ENCODE assay signal across 8 cellular contexts in the genomic region with DNA sequence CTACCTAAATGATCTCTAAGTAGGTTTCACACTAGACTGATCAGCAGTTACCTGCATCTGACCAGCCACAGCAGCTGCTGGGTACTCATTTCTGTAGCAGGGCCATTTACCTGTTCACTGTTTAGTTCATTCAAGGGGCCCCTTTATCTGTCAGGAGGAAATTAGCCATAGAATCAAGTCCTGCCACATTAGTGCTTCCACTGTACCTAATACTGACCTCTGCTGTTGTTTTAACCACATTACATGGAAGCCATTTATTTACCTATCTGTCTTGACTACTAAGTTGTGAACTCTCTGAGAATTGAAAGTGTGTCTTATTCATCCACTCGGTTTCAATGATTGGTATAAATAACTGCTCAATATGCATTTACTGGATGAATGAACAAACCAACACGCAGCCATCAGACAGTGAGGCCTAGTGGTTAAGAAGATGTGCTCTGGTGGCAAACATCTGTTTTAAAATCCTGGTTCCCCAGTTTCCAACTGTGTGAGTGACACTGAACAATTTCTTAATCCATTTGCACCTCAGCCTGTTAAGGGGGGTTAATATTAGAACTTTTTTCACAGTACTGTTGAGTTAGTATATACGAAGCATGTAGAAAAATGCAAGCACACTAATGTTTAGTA. TPM values are rescaled to one million over a fixed set of nuclear protein-coding genes. Genes with fewer than 3 reads are reported as not detected.
DNase-seq lines count a peak whose midpoint lies in the region; ATAC-seq, FAIRE-seq and TF ChIP-seq lines count a peak whose summit lies in the region.

No MANE protein-coding gene starts in this region.

- H3K9me3 ChIP-seq in RWPE2 (ENCODE audit: severe bottlenecking), result no peaks in the 10 kb centered on the region
- no peaks in the 10 kb centered on the region for H3K9me3 ChIP-seq in H1 (ENCODE audit: insufficient read depth in 2 of 2, low read depth in 1 of 2, low read length in 1 of 2)

- peak overlapping the region; percentile 93 for H3K27ac ChIP-seq in RWPE2 (ENCODE audit: poor library complexity, severe bottlenecking)
- H3K27ac ChIP-seq in H1 (ENCODE audit: low read depth, low read length), result no peak overlapping the region

- no peak overlapping the region for H3K18ac ChIP-seq in H1 (ENCODE audit: extremely low read depth, low read length)

- H3K4me2 ChIP-seq in H1 (ENCODE audit: insufficient read depth in 1 of 2, low read depth in 2 of 2, low read length in 2 of 2), result no peak overlapping the region

- H3K79me2 ChIP-seq in H1 (ENCODE audit: control insufficient read depth in 1 of 2, insufficient read depth in 2 of 2, low read length in 2 of 2), result no peaks in the 10 kb centered on the region

- H3K14ac ChIP-seq in H1 (ENCODE audit: insufficient read length), result no peak overlapping the region

- TF ChIP-seq RAD21 in H1 (IDR thresholded peaks at IDR 0.05 in 1 of 2, conservative IDR thresholded peaks at IDR 0.05 in 1 of 2; ENCODE audit: low read depth in 2 of 2, low read length in 2 of 2), result peak; percentile 78 to 84

- H3K9ac ChIP-seq in H1 (replicated peaks in 1 of 4; ENCODE audit: extremely low read depth in 1 of 4, low read depth in 3 of 4, low read length in 3 of 4), result peak overlapping the region in 1 of 4 experiments; percentile 15; a peak in 1 of 7 replicates

- H3K23ac ChIP-seq in H1 (ENCODE audit: insufficient read length), result no peak overlapping the region

- no peak overlapping the region for H2BK20ac ChIP-seq in H1 (ENCODE audit: low read length)

- H3K4ac ChIP-seq in H1 (replicated peaks; ENCODE audit: insufficient read length, low read depth, low read length), result no peak overlapping the region

- H2BK15ac ChIP-seq in H1 (ENCODE audit: low read length), result no peak overlapping the region

- no peak overlapping the region for H2BK120ac ChIP-seq in H1 (replicated peaks; ENCODE audit: low read depth, low read length)

- H3K56ac ChIP-seq in H1 (replicated peaks; ENCODE audit: insufficient read length, low read depth, low read length), result no peak overlapping the region

- ATAC-seq in Right ventricle myocardium inferior (peak; percentile 75), GM21447 (IDR thresholded peaks at IDR 0.05; ENCODE audit: unreplicated experiment) (peak; percentile 99), HG03571 (IDR thresholded peaks at IDR 0.05; ENCODE audit: unreplicated experiment) (peak; percentile 95), RWPE2 (ENCODE audit: low read depth) (0 out of 3 replicates have a peak, but pooled peaks have one; percentile 21)

- CTCF ChIA-PET in H1 (lab: Charles Lee; ENCODE audit: partially characterized antibody), result interaction anchor here (0.6 to 3.7 kb wide), 8 partner anchors 9 to 1653 kb away, joined by 3 to 20 read pairs (median 6); no protein-coding TSS in a partner anchor

- POLR2A ChIA-PET in H1 (lab: Charles Lee; ENCODE audit: partially characterized antibody), result no interaction called here

- H4K20me1 ChIP-seq in H1 (replicated peaks in 1 of 2; ENCODE audit: control insufficient read depth in 1 of 2, insufficient read depth in 2 of 2, low read length in 2 of 2), result no peaks in the 10 kb centered on the region

- H4K8ac ChIP-seq in H1 (ENCODE audit: extremely low read depth, insufficient read depth, low read length), result no peak overlapping the region

- H3K4me3 ChIP-seq in RWPE2 (ENCODE audit: severe bottlenecking) (no peak overlapping the region), H1 (ENCODE audit: extremely low read depth in 1 of 4, insufficient read depth in 2 of 4, low read depth in 3 of 4, low read length in 4 of 4) (no peak overlapping the region), H7 (ENCODE audit: insufficient read depth, low read depth, low read length) (no peak overlapping the region)

- no peak overlapping the region for H2BK5ac ChIP-seq in H1 (ENCODE audit: low read depth, low read length)

- intact Hi-C loops in Right ventricle myocardium inferior (cut with DNase I), result loop anchor here (10.0 kb wide), 1 partner anchor 262 kb away; no protein-coding TSS in a partner anchor
- intact Hi-C loops in cardiac septum (cut with DNase I), result loop anchor here (10.0 kb wide), 1 partner anchor 242 kb away; no protein-coding TSS in a partner anchor

- H3K79me1 ChIP-seq in H1 (ENCODE audit: low read depth, low read length), result no peaks in the 10 kb centered on the region

- no peak overlapping the region for H4K91ac ChIP-seq in H1 (replicated peaks; ENCODE audit: insufficient read length, low read length)

- FAIRE-seq in H1 (lab: Jason Lieb, UNC), result peak; percentile 75

- TF ChIP-seq EP300 in H1 (IDR thresholded peaks at IDR 0.05; ENCODE audit: borderline replicate concordance in 1 of 2, low read depth in 2 of 2, low read length in 2 of 2), result no peak

- H3K23me2 ChIP-seq in H1 (ENCODE audit: low read depth, low read length), result no peaks in the 10 kb centered on the region

- peak; percentile 81 for TF ChIP-seq CTCF in RWPE2 (IDR thresholded peaks at IDR 0.05; ENCODE audit: poor library complexity, severe bottlenecking)
- TF ChIP-seq CTCF in H1 (IDR thresholded peaks at IDR 0.05; ENCODE audit: control extremely low read depth in 1 of 3, insufficient read depth in 1 of 3, low read depth in 1 of 3, low read length in 3 of 3), result peak in 2 of 3 experiments; percentile 60 to 73; a peak in 3 of 4 replicates

- WGBS in H1 (ENCODE audit: extremely low coverage in 1 of 2, insufficient coverage in 1 of 2, insufficient read length in 1 of 2, insufficient replicate concordance in 2 of 2, low coverage in 1 of 2, low lambda C conversion rate in 2 of 2, missing lambda C conversion rate in 1 of 2), 2 experiments, result 46% methylated on average over 3 of the region's 3 CpGs; no CpG with 5 or more reads in 1 of the 2 experiments

- TF ChIP-seq POLR2A in H1 (IDR thresholded peaks at IDR 0.05; ENCODE audit: control extremely low read depth in 1 of 2, low read depth in 2 of 2, low read length in 2 of 2), result no peak

- H2BK12ac ChIP-seq in H1 (ENCODE audit: low read depth, low read length), result no peak overlapping the region

- H4K5ac ChIP-seq in H1 (ENCODE audit: insufficient read length, low read depth, low read length), result no peak overlapping the region

- no peak overlapping the region; the same call in 1 of the 2 replicates for H2AFZ ChIP-seq in H1 (ENCODE audit: low read length)

- H3K36me3 ChIP-seq in RWPE2 (ENCODE audit: low read depth) (no peaks in the 10 kb centered on the region), H1 (ENCODE audit: control insufficient read depth in 2 of 4, insufficient read depth in 4 of 4, low read length in 3 of 4) (no peaks in the 10 kb centered on the region), H7 (replicated peaks; ENCODE audit: control insufficient read depth, insufficient read depth, low read length) (no peaks in the 10 kb centered on the region)

- H2AK5ac ChIP-seq in H1 (ENCODE audit: low read depth, low read length), result no peak overlapping the region

- no peak for DNase-seq in Right ventricle myocardium inferior (ENCODE audit: missing footprints)
- DNase-seq in cardiac septum (ENCODE audit: low spot score), result no peak
- DNase-seq in RWPE2 (ENCODE audit: low spot score), result no peak
- no peak for DNase-seq in H1 (ENCODE audit: low read depth in 1 of 2, low spot score in 2 of 2)
- peak; percentile 79 for DNase-seq in myocyte (ENCODE audit: low read depth)
- DNase-seq in H7, result no peak

- H3K27me3 ChIP-seq in RWPE2 (ENCODE audit: insufficient read depth, poor library complexity, severe bottlenecking) (no peaks in the 10 kb centered on the region), H1 (replicated peaks in 1 of 4; ENCODE audit: control insufficient read depth in 3 of 4, extremely low read depth in 1 of 4, insufficient read depth in 3 of 4, low read length in 3 of 4) (no peaks in the 10 kb centered on the region), H7 (ENCODE audit: control insufficient read depth, insufficient read depth, low read length) (no peaks in the 10 kb centered on the region)

- H3K4me1 ChIP-seq in RWPE2 (ENCODE audit: insufficient read depth, poor library complexity, severe bottlenecking) (peaks cover 15% of the 10 kb centered on the region), H1 (replicated peaks in 1 of 4; ENCODE audit: control insufficient read depth in 3 of 4, insufficient read depth in 4 of 4, low read length in 3 of 4) (peaks cover 0 to 4% (median 0%) of the 10 kb centered on the region in 4 experiments; a peak in 1 of 7 replicates)

TF ChIP-seq in H1, 55 proteins besides CTCF, POLR2A, EP300 and RAD21:
- TF ChIP-seq RXRA (IDR thresholded peaks at IDR 0.05; ENCODE audit: insufficient read depth, low read depth, low read length) (no peak), YY1 (IDR thresholded peaks at IDR 0.05; ENCODE audit: low read depth, low read length) (peak; percentile 41; the same call in 1 of the 2 replicates)

RNA-seq across cellular contexts. Expression of gene ANXA5, which starts 30.0 kb away (rescaled TPM):
- 136 TPM for total RNA-seq in Right ventricle myocardium inferior
- total RNA-seq in cardiac septum, result 152 TPM
- 213 and 221 TPM in 2 replicates for total RNA-seq in H1 (2021; fragmentation: NEBNext Ultra II Directional; extraction: Animal tissue kit (Norgen Biotek cat#: 25700))
- polyA plus RNA-seq in H1 (2011; rRNA removed), result 116 and 213 TPM in 2 replicates
- 155 TPM for polyA plus RNA-seq in H1 (2011; cell fraction: cytosol; rRNA removed)
- 69.0 TPM for polyA plus RNA-seq in H1 (2011; cell fraction: nucleus; rRNA removed)
- 222 to 296 TPM (median 237 TPM) in 4 replicates for polyA plus RNA-seq in H1 (2012, experiment 1 of 2)
- 183 TPM for polyA plus RNA-seq in H1 (2012, experiment 2 of 2)
- 155 TPM for polyA plus RNA-seq in H1 (2013, experiment 1 of 2)
- 154 TPM for polyA plus RNA-seq in H1 (2013, experiment 2 of 2)
- 115 and 127 TPM in 2 replicates for polyA minus RNA-seq in H1 (2011; rRNA and poly(A)+ RNA removed)
- polyA minus RNA-seq in H1 (2011; cell fraction: cytosol; rRNA and poly(A)+ RNA removed), result 230 TPM
- 90.3 TPM for polyA minus RNA-seq in H1 (2011; cell fraction: nucleus; rRNA and poly(A)+ RNA removed)
- total RNA-seq in myocyte, result 444 and 546 TPM in 2 replicates
- 998 TPM for polyA plus RNA-seq in myocyte (2012)
- total RNA-seq in H7 (2014; rRNA removed; shearing (Covaris generic)), result 256 and 278 TPM in 2 replicates

RNA-seq across cellular contexts. Expression of gene SMIM43, which starts 38.2 kb away (rescaled TPM):
- total RNA-seq in Right ventricle myocardium inferior (not detected), cardiac septum (0.27 TPM), myocyte (0.36 and 0.99 TPM in 2 replicates)
- total RNA-seq in H1 (2021; fragmentation: NEBNext Ultra II Directional; extraction: Animal tissue kit (Norgen Biotek cat#: 25700)), result 0.50 TPM in 1 of 2 replicates, not detected in the other
- 0.41 and 0.94 TPM in 2 replicates for polyA plus RNA-seq in H1 (2011; rRNA removed)
- polyA plus RNA-seq in H1 (2011; cell fraction: cytosol; rRNA removed), result 0.97 TPM
- 0.77 TPM for polyA plus RNA-seq in H1 (2011; cell fraction: nucleus; rRNA removed)
- 0.72 to 0.98 TPM (median 0.88 TPM) in 4 replicates for polyA plus RNA-seq in H1 (2012, experiment 1 of 2)
- 0.22 TPM for polyA plus RNA-seq in H1 (2012, experiment 2 of 2)
- 0.32 TPM for polyA plus RNA-seq in H1 (2013, experiment 1 of 2)
- polyA plus RNA-seq in H1 (2013, experiment 2 of 2), result 0.33 TPM
- polyA minus RNA-seq in H1 (2011; rRNA and poly(A)+ RNA removed), result 0.22 and 2.5 TPM in 2 replicates
- polyA minus RNA-seq in H1 (2011; cell fraction: cytosol; rRNA and poly(A)+ RNA removed), result 1.2 TPM
- polyA minus RNA-seq in H1 (2011; cell fraction: nucleus; rRNA and poly(A)+ RNA removed), result 0.40 TPM
- polyA plus RNA-seq in myocyte (2012), result 1.1 TPM
- total RNA-seq in H7 (2014; rRNA removed; shearing (Covaris generic)), result not detected in 2 replicates

Comparison
In these comparisons a context has a peak if more than half of its experiments do, and no peak if none do; other contexts are left out.
1. ATAC-seq: peak in every context shown above with its lines; median percentile 99 in GM21447; 95 in HG03571; 75 in Right ventricle myocardium inferior; 21 in RWPE2.